ENCODE assay signal across 1 cellular context in the genomic region with DNA sequence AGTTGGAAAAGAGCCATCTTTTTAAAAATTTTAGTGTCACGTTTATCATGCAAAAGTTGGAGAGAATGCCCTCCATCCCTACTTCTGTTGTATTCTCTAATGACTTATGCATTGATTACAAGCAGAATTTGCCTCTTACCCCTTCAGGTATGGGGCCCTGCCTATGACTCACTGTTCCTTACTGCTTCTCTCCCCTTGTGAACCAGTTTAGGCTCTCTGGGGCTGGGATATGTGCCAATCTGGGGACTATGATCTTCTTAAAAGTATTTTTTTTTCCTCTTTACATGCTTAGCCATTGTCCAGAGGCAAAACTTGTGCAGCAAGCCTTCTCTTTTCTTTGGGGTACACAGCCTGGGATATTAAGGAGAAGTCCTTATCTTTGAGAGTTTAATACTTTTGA.
TF ChIP-seq lines count a peak whose summit lies in the region.

No MANE protein-coding gene starts in this region.

TF ChIP-seq in GM23338, 12 proteins besides CTCF, POLR2A, EP300 and RAD21 (continued from another document):
- TF ChIP-seq, protein P1, sequence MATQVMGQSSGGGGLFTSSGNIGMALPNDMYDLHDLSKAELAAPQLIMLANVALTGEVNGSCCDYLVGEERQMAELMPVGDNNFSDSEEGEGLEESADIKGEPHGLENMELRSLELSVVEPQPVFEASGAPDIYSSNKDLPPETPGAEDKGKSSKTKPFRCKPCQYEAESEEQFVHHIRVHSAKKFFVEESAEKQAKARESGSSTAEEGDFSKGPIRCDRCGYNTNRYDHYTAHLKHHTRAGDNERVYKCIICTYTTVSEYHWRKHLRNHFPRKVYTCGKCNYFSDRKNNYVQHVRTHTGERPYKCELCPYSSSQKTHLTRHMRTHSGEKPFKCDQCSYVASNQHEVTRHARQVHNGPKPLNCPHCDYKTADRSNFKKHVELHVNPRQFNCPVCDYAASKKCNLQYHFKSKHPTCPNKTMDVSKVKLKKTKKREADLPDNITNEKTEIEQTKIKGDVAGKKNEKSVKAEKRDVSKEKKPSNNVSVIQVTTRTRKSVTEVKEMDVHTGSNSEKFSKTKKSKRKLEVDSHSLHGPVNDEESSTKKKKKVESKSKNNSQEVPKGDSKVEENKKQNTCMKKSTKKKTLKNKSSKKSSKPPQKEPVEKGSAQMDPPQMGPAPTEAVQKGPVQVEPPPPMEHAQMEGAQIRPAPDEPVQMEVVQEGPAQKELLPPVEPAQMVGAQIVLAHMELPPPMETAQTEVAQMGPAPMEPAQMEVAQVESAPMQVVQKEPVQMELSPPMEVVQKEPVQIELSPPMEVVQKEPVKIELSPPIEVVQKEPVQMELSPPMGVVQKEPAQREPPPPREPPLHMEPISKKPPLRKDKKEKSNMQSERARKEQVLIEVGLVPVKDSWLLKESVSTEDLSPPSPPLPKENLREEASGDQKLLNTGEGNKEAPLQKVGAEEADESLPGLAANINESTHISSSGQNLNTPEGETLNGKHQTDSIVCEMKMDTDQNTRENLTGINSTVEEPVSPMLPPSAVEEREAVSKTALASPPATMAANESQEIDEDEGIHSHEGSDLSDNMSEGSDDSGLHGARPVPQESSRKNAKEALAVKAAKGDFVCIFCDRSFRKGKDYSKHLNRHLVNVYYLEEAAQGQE (IDR thresholded peaks at IDR 0.05; ENCODE audit: unreplicated experiment): no peak
- TF ChIP-seq STAT1 (IDR thresholded peaks at IDR 0.05; ENCODE audit: unreplicated experiment) (no peak), NANOG (IDR thresholded peaks at IDR 0.05; ENCODE audit: borderline replicate concordance) (no peak), JUNB (IDR thresholded peaks at IDR 0.05; ENCODE audit: unreplicated experiment) (no peak), EZH2phosphoT487 (IDR thresholded peaks at IDR 0.05; ENCODE audit: unreplicated experiment) (no peak), ZNF114 (CRISPR knock-in tag; IDR thresholded peaks at IDR 0.05) (no peak)
- TF ChIP-seq, protein P2, sequence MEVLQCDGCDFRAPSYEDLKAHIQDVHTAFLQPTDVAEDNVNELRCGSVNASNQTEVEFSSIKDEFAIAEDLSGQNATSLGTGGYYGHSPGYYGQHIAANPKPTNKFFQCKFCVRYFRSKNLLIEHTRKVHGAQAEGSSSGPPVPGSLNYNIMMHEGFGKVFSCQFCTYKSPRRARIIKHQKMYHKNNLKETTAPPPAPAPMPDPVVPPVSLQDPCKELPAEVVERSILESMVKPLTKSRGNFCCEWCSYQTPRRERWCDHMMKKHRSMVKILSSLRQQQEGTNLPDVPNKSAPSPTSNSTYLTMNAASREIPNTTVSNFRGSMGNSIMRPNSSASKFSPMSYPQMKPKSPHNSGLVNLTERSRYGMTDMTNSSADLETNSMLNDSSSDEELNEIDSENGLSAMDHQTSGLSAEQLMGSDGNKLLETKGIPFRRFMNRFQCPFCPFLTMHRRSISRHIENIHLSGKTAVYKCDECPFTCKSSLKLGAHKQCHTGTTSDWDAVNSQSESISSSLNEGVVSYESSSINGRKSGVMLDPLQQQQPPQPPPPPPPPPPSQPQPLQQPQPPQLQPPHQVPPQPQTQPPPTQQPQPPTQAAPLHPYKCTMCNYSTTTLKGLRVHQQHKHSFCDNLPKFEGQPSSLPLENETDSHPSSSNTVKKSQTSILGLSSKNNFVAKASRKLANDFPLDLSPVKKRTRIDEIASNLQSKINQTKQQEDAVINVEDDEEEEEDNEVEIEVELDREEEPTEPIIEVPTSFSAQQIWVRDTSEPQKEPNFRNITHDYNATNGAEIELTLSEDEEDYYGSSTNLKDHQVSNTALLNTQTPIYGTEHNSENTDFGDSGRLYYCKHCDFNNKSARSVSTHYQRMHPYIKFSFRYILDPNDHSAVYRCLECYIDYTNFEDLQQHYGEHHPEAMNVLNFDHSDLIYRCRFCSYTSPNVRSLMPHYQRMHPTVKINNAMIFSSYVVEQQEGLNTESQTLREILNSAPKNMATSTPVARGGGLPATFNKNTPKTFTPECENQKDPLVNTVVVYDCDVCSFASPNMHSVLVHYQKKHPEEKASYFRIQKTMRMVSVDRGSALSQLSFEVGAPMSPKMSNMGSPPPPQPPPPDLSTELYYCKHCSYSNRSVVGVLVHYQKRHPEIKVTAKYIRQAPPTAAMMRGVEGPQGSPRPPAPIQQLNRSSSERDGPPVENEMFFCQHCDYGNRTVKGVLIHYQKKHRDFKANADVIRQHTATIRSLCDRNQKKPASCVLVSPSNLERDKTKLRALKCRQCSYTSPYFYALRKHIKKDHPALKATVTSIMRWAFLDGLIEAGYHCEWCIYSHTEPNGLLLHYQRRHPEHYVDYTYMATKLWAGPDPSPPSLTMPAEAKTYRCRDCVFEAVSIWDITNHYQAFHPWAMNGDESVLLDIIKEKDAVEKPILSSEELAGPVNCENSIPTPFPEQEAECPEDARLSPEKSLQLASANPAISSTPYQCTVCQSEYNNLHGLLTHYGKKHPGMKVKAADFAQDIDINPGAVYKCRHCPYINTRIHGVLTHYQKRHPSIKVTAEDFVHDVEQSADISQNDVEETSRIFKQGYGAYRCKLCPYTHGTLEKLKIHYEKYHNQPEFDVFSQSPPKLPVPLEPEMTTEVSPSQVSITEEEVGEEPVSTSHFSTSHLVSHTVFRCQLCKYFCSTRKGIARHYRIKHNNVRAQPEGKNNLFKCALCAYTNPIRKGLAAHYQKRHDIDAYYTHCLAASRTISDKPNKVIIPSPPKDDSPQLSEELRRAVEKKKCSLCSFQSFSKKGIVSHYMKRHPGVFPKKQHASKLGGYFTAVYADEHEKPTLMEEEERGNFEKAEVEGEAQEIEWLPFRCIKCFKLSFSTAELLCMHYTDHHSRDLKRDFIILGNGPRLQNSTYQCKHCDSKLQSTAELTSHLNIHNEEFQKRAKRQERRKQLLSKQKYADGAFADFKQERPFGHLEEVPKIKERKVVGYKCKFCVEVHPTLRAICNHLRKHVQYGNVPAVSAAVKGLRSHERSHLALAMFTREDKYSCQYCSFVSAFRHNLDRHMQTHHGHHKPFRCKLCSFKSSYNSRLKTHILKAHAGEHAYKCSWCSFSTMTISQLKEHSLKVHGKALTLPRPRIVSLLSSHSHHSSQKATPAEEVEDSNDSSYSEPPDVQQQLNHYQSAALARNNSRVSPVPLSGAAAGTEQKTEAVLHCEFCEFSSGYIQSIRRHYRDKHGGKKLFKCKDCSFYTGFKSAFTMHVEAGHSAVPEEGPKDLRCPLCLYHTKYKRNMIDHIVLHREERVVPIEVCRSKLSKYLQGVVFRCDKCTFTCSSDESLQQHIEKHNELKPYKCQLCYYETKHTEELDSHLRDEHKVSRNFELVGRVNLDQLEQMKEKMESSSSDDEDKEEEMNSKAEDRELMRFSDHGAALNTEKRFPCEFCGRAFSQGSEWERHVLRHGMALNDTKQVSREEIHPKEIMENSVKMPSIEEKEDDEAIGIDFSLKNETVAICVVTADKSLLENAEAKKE (CRISPR knock-in tag; IDR thresholded peaks at IDR 0.05): no peak
- TF ChIP-seq, protein P3, sequence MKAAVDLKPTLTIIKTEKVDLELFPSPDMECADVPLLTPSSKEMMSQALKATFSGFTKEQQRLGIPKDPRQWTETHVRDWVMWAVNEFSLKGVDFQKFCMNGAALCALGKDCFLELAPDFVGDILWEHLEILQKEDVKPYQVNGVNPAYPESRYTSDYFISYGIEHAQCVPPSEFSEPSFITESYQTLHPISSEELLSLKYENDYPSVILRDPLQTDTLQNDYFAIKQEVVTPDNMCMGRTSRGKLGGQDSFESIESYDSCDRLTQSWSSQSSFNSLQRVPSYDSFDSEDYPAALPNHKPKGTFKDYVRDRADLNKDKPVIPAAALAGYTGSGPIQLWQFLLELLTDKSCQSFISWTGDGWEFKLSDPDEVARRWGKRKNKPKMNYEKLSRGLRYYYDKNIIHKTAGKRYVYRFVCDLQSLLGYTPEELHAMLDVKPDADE (IDR thresholded peaks at IDR 0.05): no peak
